In genomic region chr10:68562666-68563522, GRCh38 we compare ENCODE assay signal across 1 cellular context.
TF ChIP-seq lines count a peak whose summit lies in the region.

No MANE protein-coding gene starts in this region.

TF ChIP-seq in K562, 482 proteins besides CTCF, POLR2A, EP300 and RAD21 (continued from another document and continues in another):
- TF ChIP-seq SFPQ (IDR thresholded peaks at IDR 0.05; ENCODE audit: low read depth, low read length): no peak
- TF ChIP-seq TCFL5 (CRISPR knock-in tag; conservative IDR thresholded peaks at IDR 0.05): no peak
- no peak for TF ChIP-seq CTCFL (IDR thresholded peaks at IDR 0.05; ENCODE audit: borderline replicate concordance, insufficient read depth, low read depth, low read length, poor library complexity, severe bottlenecking)
- no peak for TF ChIP-seq KAT8 (IDR thresholded peaks at IDR 0.05; ENCODE audit: low read depth)
- TF ChIP-seq ELF4 (CRISPR knock-in tag; IDR thresholded peaks at IDR 0.05): peak; percentile 79; the same call in 1 of the 2 replicates
- no peak for TF ChIP-seq ZFP91 (CRISPR knock-in tag; IDR thresholded peaks at IDR 0.05)
- no peak for TF ChIP-seq ZFP1 (CRISPR knock-in tag; IDR thresholded peaks at IDR 0.05)
- TF ChIP-seq CBFA2T2 (conservative IDR thresholded peaks at IDR 0.05): peak; percentile 20; the same call in 1 of the 2 replicates
- 0 out of 2 replicates have a peak, but pooled peaks have one; percentile 35 for TF ChIP-seq PYGO2 (tag; IDR thresholded peaks at IDR 0.05)
- no peak for TF ChIP-seq RFX1 (IDR thresholded peaks at IDR 0.05)
- TF ChIP-seq ZNF77 (CRISPR knock-in tag; IDR thresholded peaks at IDR 0.05): no peak
- no peak for TF ChIP-seq CEBPG (CRISPR knock-in tag; IDR thresholded peaks at IDR 0.05)
- TF ChIP-seq CEBPG (tag; conservative IDR thresholded peaks at IDR 0.05 in 1 of 2, IDR thresholded peaks at IDR 0.05 in 1 of 2): no peak
- no peak for TF ChIP-seq ZNF609 (CRISPR knock-in tag; IDR thresholded peaks at IDR 0.05; ENCODE audit: borderline replicate concordance)
- peak; percentile 65; the same call in 1 of the 2 replicates for TF ChIP-seq TRIM28 (IDR thresholded peaks at IDR 0.05)
- TF ChIP-seq ZNF695 (CRISPR knock-in tag; IDR thresholded peaks at IDR 0.05): no peak
- TF ChIP-seq RBM17 (IDR thresholded peaks at IDR 0.05; ENCODE audit: borderline replicate concordance, low read depth, low read length): no peak
- TF ChIP-seq ZMIZ1 (IDR thresholded peaks at IDR 0.05; ENCODE audit: low read depth in 2 of 2, low read length in 2 of 2): no peak
- no peak for TF ChIP-seq ZNF780A (CRISPR knock-in tag; IDR thresholded peaks at IDR 0.05)
- no peak for TF ChIP-seq ETV1 (tag; conservative IDR thresholded peaks at IDR 0.05; ENCODE audit: low read depth)
- TF ChIP-seq TAF1 (IDR thresholded peaks at IDR 0.05; ENCODE audit: control insufficient read depth, extremely low read depth, insufficient read depth, low read length, severe bottlenecking): no peak
- TF ChIP-seq RBM39 (optimal IDR thresholded peaks at IDR 0.05; ENCODE audit: low read depth, low read length): peak; percentile 68
- TF ChIP-seq MAFF (IDR thresholded peaks at IDR 0.05; ENCODE audit: low read length): no peak
- no peak for TF ChIP-seq RERE (CRISPR knock-in tag; IDR thresholded peaks at IDR 0.05; ENCODE audit: borderline replicate concordance)
- TF ChIP-seq DEAF1 (CRISPR knock-in tag; IDR thresholded peaks at IDR 0.05): no peak
- TF ChIP-seq SP2 (IDR thresholded peaks at IDR 0.05; ENCODE audit: extremely low read depth, low read depth, low read length, poor library complexity, severe bottlenecking): no peak
- TF ChIP-seq GTF2E2 (tag; IDR thresholded peaks at IDR 0.05): 0 out of 2 replicates have a peak, but pooled peaks have one; percentile 75
